Comparison of ENCODE assay signal across 18 cellular contexts in the genomic region with DNA sequence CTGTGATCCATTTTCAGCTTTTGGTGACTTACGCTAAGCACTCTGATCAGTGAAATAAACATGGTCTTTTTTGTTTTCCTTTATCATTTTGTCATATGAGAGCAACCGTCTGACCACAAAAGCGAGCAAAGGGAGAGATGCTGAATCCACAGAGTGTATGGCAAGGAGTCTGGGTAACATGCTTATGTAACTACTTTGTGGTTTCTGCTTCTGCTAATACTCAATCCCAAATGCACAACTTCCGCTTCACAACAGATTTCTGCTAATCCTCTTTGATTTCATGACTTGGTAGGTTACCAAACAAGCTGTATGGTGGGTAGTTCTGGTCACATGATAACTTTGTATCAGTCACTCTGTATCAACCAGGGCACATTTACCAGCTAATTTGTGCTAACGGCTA.
DNase-seq lines count a peak whose midpoint lies in the region; ATAC-seq, FAIRE-seq and TF ChIP-seq lines count a peak whose summit lies in the region.
"Had no signal": no experiment of that assay in that cellular context is flagged by ENCODE, and none has a peak within 500 bp of the region (broad histone marks: within the 10 kb centered on the region; RNA-seq: fewer than 3 reads in every experiment).

No MANE protein-coding gene starts in this region.

- no TSS peak for BruUV-seq in GM12878 (replicated peaks; lab: Mats Ljungman, UMichigan)

- H3K4me2 ChIP-seq in GM12878 (ENCODE audit: control insufficient read depth, insufficient read depth), result no peak overlapping the region
- H3K4me2 ChIP-seq: GM23338 had no signal

- no peak for FAIRE-seq in GM12878 (lab: Jason Lieb, UNC)

- no peaks in the 10 kb centered on the region for H3K4me1 ChIP-seq in GM12878 (ENCODE audit: control insufficient read depth, insufficient read depth, low read length)
- H3K4me1 ChIP-seq: testis had no signal

- intact Hi-C loops in GM12878 (cut with micrococcal nuclease; ENCODE audit: unreplicated experiment), result no loop called here

- TF ChIP-seq EP300 in GM12878 (IDR thresholded peaks at IDR 0.05; ENCODE audit: borderline replicate concordance in 1 of 2, control insufficient read depth in 1 of 2, low read depth in 2 of 2, low read length in 2 of 2), result no peak

- no peak overlapping the region for H2AFZ ChIP-seq in GM12878 (ENCODE audit: control insufficient read depth, low read depth, low read length)
- H2AFZ ChIP-seq: GM23338 had no signal

- H3K4me3 ChIP-seq in GM12878, result no peak overlapping the region
- H3K4me3 ChIP-seq: GM23338, testis had no signal

- H3K27me3 ChIP-seq in GM12878 (replicated peaks in 1 of 2; ENCODE audit: control insufficient read depth in 2 of 2, insufficient read depth in 2 of 2, low read length in 1 of 2), result no peaks in the 10 kb centered on the region
- H3K27me3 ChIP-seq: testis had no signal

- TF ChIP-seq CTCF in GM12878 (IDR thresholded peaks at IDR 0.05 in 2 of 3, conservative IDR thresholded peaks at IDR 0.05 in 1 of 3; ENCODE audit: control insufficient read depth in 2 of 3, extremely low read depth in 1 of 3, insufficient read depth in 1 of 3, low read depth in 3 of 3, low read length in 3 of 3), result no peak

- CTCF ChIA-PET in GM12878 (lab: Yijun Ruan, JAX), result no interaction called here

- no peak for TF ChIP-seq RAD21 in GM12878 (IDR thresholded peaks at IDR 0.05; ENCODE audit: insufficient read depth, low read depth, low read length)

- DNase-seq in H4 (ENCODE audit: low spot score) (peak; percentile 27), NCI-H82 (lab: John Stamatoyannopoulos, UW) (peak; percentile 57), GM12878 (ENCODE audit: low read depth, low spot score) (no peak), putamen (ENCODE audit: low spot score) (peak; percentile 16), SW 1271 (lab: John Stamatoyannopoulos, UW) (no peak), cortex of kidney (lab: John Stamatoyannopoulos, UW) (no peak)
- DNase-seq: activated CD4-positive, alpha-beta T cell treated with anti-CD3 and anti-CD28 coated beads, Interleukin-2, amount 50 U/mL, for 4 hours; activated naive CD4-positive, alpha-beta T cell; amniotic stem cell; Calu3; foreskin fibroblast; NCI-H1930; NCI-H345; NK-92 treated with Interleukin-12 subunit alpha and Interleukin-12 subunit beta, amount 100 ng/mL, for 24 hours; testis; WERI-Rb-1 had no signal

- WGBS in GM12878 (ENCODE audit: insufficient coverage, insufficient replicate concordance, low lambda C conversion rate, missing lambda C conversion rate), result 30% methylated on average over 5 of the region's 5 CpGs

- SMC1A ChIA-PET in GM12878 (lab: Charles Lee; ENCODE audit: uncharacterized antibody, unreplicated experiment), result no interaction called here

- RAD21 ChIA-PET in GM12878 (lab: Charles Lee; ENCODE audit: unreplicated experiment), result no interaction called here

- H3K27ac ChIP-seq in GM12878 (ENCODE audit: control insufficient read depth, insufficient read depth), result no peak overlapping the region
- H3K27ac ChIP-seq: testis, WERI-Rb-1 had no signal

- H3K9ac ChIP-seq in GM12878 (ENCODE audit: control insufficient read depth, insufficient read depth, low read length), result no peak overlapping the region

- no peaks in the 10 kb centered on the region for H3K79me2 ChIP-seq in GM12878 (ENCODE audit: control insufficient read depth, insufficient read depth, low read length)

- no peaks in the 10 kb centered on the region for H3K9me3 ChIP-seq in GM12878 (replicated peaks; ENCODE audit: control insufficient read depth, insufficient read depth, low read length)
- H3K9me3 ChIP-seq: testis had no signal

- in situ Hi-C loops in GM12878 (cut with MboI), result no loop called here

- TF ChIP-seq POLR2A in GM12878 (IDR thresholded peaks at IDR 0.05; ENCODE audit: low read depth, low read length), result no peak

- H3K36me3 ChIP-seq in GM12878 (ENCODE audit: control insufficient read depth in 2 of 2, insufficient read depth in 2 of 2, low read length in 1 of 2), result no peaks in the 10 kb centered on the region
- H3K36me3 ChIP-seq: WERI-Rb-1 had no signal

- ATAC-seq in GM12878, result no peak; the same call in 2 of the 3 replicates
- ATAC-seq in HG03571 (IDR thresholded peaks at IDR 0.05; ENCODE audit: unreplicated experiment), result no peak
- ATAC-seq: GM23338 had no signal

- POLR2A ChIA-PET in GM12878 (lab: Charles Lee), result no interaction called here

- no peaks in the 10 kb centered on the region for H4K20me1 ChIP-seq in GM12878 (ENCODE audit: control insufficient read depth, insufficient read depth)

TF ChIP-seq in GM12878, 131 proteins besides CTCF, POLR2A, EP300 and RAD21:
- no peak for TF ChIP-seq CEBPB (IDR thresholded peaks at IDR 0.05; ENCODE audit: borderline replicate concordance in 1 of 2, low read depth in 2 of 2, low read length in 2 of 2)
- peak; percentile 20; the same call in 1 of the 2 replicates for TF ChIP-seq RUNX3 (IDR thresholded peaks at IDR 0.05; ENCODE audit: low read length)

Comparison
In these comparisons a context has a peak if more than half of its experiments do, and no peak if none do; other contexts are left out.
1. DNase-seq: peak in H4 (single experiment), NCI-H82 (single experiment) and putamen (single experiment); none in GM12878 (single experiment), SW 1271 (0 of 2) and cortex of kidney (single experiment).